In the genomic region with DNA sequence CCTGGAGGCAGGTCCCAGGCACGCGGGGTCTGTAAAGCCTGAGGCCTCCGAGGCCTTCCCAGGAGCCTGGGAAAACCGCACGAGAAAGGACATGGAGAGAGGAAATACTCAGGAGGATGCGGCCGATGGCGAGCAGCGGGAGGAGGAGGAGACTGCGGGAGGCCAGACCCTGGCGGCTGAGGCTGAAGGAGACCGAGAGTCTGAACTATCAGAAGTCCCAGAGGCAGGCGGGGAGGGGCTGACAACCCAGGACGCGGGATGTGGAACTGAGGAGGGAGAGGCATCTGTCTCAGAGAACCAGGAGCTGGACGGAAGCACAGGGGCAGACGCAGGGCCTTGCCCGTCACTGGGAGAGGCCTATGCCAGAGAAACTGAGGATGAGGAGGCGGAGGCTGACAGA, we compare ENCODE assay signal across 24 cellular contexts. TPM values are rescaled to one million over a fixed set of nuclear protein-coding genes. Genes with fewer than 3 reads are reported as not detected.
A peak's percentile ranks its signal among the peaks of the same experiment; 100 is the strongest.
DNase-seq lines count a peak whose midpoint lies in the region; ATAC-seq and TF ChIP-seq lines count a peak whose summit lies in the region.
"Had no signal": no experiment of that assay in that cellular context is flagged by ENCODE, and none has a peak within 500 bp of the region (broad histone marks: within the 10 kb centered on the region; RNA-seq: fewer than 3 reads in every experiment).

No MANE protein-coding gene starts in this region.

- H3K36me3 Mint-ChIP-seq in activated naive CD4-positive, alpha-beta T cell treated with anti-CD3 and anti-CD28 coated beads, Interleukin-2, amount 50 U/mL, for 24 hours, result no peaks in the 10 kb centered on the region
- H3K36me3 Mint-ChIP-seq in T-cell, result peaks cover 7% of the 10 kb centered on the region

- no peak overlapping the region for H3K4me3 Mint-ChIP-seq in activated naive CD4-positive, alpha-beta T cell treated with anti-CD3 and anti-CD28 coated beads, Interleukin-2, amount 50 U/mL, for 24 hours
- peak overlapping the region in 1 of 3 donors; percentile 96 for H3K4me3 Mint-ChIP-seq in T-cell

- no peaks in the 10 kb centered on the region for H3K27me3 ChIP-seq in spleen (replicated peaks in 1 of 7)
- H3K27me3 ChIP-seq: cardiac muscle cell, dorsolateral prefrontal cortex, right atrium auricular region, thyroid gland had no signal

- H3K27ac Mint-ChIP-seq in activated naive CD4-positive, alpha-beta T cell treated with anti-CD3 and anti-CD28 coated beads, Interleukin-2, amount 50 U/mL, for 24 hours, result peak overlapping the region; percentile 76
- H3K27ac Mint-ChIP-seq in T-cell, result peak overlapping the region; percentile 97 to 100

- POLR2A ChIA-PET in T-cell (lab: Charles Lee), result no interaction called here

- no peaks in the 10 kb centered on the region for H3K27me3 Mint-ChIP-seq in activated naive CD4-positive, alpha-beta T cell treated with anti-CD3 and anti-CD28 coated beads, Interleukin-2, amount 50 U/mL, for 24 hours
- no peaks in the 10 kb centered on the region for H3K27me3 Mint-ChIP-seq in T-cell

- CTCF ChIA-PET in T-cell (lab: Charles Lee), result interaction anchor here in 1 of 2 donors (0.6 kb wide), 2 partner anchors 8 to 12 kb away, joined by 3 to 4 read pairs; no protein-coding TSS in a partner anchor

- H3K9me3 Mint-ChIP-seq in activated naive CD4-positive, alpha-beta T cell treated with anti-CD3 and anti-CD28 coated beads, Interleukin-2, amount 50 U/mL, for 24 hours, result no peaks in the 10 kb centered on the region
- H3K9me3 Mint-ChIP-seq in T-cell, result no peaks in the 10 kb centered on the region

- H3K27ac ChIP-seq in spleen, result peak overlapping the region in 4 of 8 donors; percentile 93 to 98 (median 93)
- H3K27ac ChIP-seq: cardiac muscle cell, dorsolateral prefrontal cortex, right atrium auricular region, RWPE1, thyroid gland had no signal

- H3K4me1 Mint-ChIP-seq in activated naive CD4-positive, alpha-beta T cell treated with anti-CD3 and anti-CD28 coated beads, Interleukin-2, amount 50 U/mL, for 24 hours, result peaks cover 64% of the 10 kb centered on the region
- peaks cover 55 to 69% (median 67%) of the 10 kb centered on the region in 3 donors for H3K4me1 Mint-ChIP-seq in T-cell

- 74 to 85% (median 82%) methylated on average over 19 of the region's 19 CpGs for WGBS in spleen, 5 donors

- intact Hi-C loops in spleen (cut with DNase I; ENCODE audit: low total_unique reads), result loop anchor here (10.0 kb wide), 1 partner anchor 58 kb away; the partner anchor contains the start of gene SGF29

- no peak for DNase-seq in activated naive CD4-positive, alpha-beta T cell treated with anti-CD3 and anti-CD28 coated beads, Interleukin-2, amount 50 U/mL, for 16 hours
- DNase-seq in T-cell (no peak), iPS-NIHi7 (ENCODE audit: extremely low spot score) (peak; percentile 10), spleen (peak; percentile 78), RPMI8226 (no peak)
- DNase-seq: amniotic stem cell, Caco-2, dorsolateral prefrontal cortex, foreskin melanocyte, Kasumi-1, left colon, mesendoderm, NCI-H1105, NCI-H2107, NCI-H524, thyroid gland had no signal

- TF ChIP-seq CTCF in spleen (IDR thresholded peaks at IDR 0.05 in 8 of 11, conservative IDR thresholded peaks at IDR 0.05 in 3 of 11), result no peak

- no peaks in the 10 kb centered on the region for H3K9me3 ChIP-seq in spleen
- H3K9me3 ChIP-seq: Caco-2, right atrium auricular region, thyroid gland had no signal

- H3K4me1 ChIP-seq in spleen, result peaks cover 14 to 84% (median 43%) of the 10 kb centered on the region in 6 donors
- H3K4me1 ChIP-seq: Caco-2, right atrium auricular region had no signal

- peaks cover 0 to 53% (median 8%) of the 10 kb centered on the region in 6 donors for H3K36me3 ChIP-seq in spleen
- H3K36me3 ChIP-seq: cardiac muscle cell, right atrium auricular region, thyroid gland had no signal

- no peak for TF ChIP-seq POLR2A in spleen (IDR thresholded peaks at IDR 0.05)

- peak overlapping the region in 1 of 8 donors; percentile 98 for H3K4me3 ChIP-seq in spleen
- H3K4me3 ChIP-seq: cardiac muscle cell, dorsolateral prefrontal cortex, right atrium auricular region, thyroid gland had no signal

- no peak for ATAC-seq in T-cell (replicated peaks in 1 of 4)
- ATAC-seq in GM19463 (IDR thresholded peaks at IDR 0.05; ENCODE audit: unreplicated experiment), result no peak
- ATAC-seq in GM21529 (IDR thresholded peaks at IDR 0.05; ENCODE audit: unreplicated experiment), result no peak
- ATAC-seq: left colon had no signal

RNA-seq across cellular contexts. Expression of gene APOBR, which starts 2.4 kb away (rescaled TPM):
- 10 to 100 TPM in 3 of 5 donors, 1 to 10 TPM in 2; 6.4 to 16.9 (median 10.3) TPM for total RNA-seq in T-cell
- total RNA-seq in spleen, result 10 to 100 TPM; 21.4 to 58.4 (median 25.7) TPM
- polyA plus RNA-seq in spleen, result 10 to 100 TPM in 2 of 3 donors, 1 to 10 TPM in 1; 3.3 to 15.7 (median 12.7) TPM
- total RNA-seq: epithelial cell of proximal tubule had no signal
- polyA plus RNA-seq: cardiac muscle cell had no signal

RNA-seq across cellular contexts. Expression of gene CLN3, which starts 5.0 kb away (rescaled TPM):
- total RNA-seq in T-cell (10 to 100 TPM; 48.4 to 68.6 (median 61.1) TPM), spleen (10 to 100 TPM; 32.5 to 44.1 (median 38.3) TPM)
- 10 to 100 TPM; 21.1 to 30.7 (median 29.9) TPM for polyA plus RNA-seq in spleen

RNA-seq across cellular contexts. Expression of gene IL27, which starts 9.8 kb away (rescaled TPM):
- total RNA-seq in T-cell (not detected), spleen (1 to 10 TPM in 5 of 7 donors, under 1 TPM in 1, not detected in 1; 0.79 to 3.9 (median 1.7) TPM)
- polyA plus RNA-seq in spleen, result 1 to 10 TPM in 1 of 3 donors, under 1 TPM in 2; 0.15 to 1.6 (median 0.61) TPM
- total RNA-seq: cardiac muscle cell, epithelial cell of proximal tubule, HT1080, left colon, right atrium auricular region had no signal
- polyA plus RNA-seq: cardiac muscle cell had no signal

RNA-seq across cellular contexts. Expression of gene NPIPB7, which starts 24.7 kb away (rescaled TPM):
- under 1 TPM; 0.25 to 0.88 (median 0.39) TPM for total RNA-seq in T-cell
- total RNA-seq in spleen, result under 1 TPM in 2 of 7 donors, not detected in 5; 0.36 to 0.73 TPM
- polyA plus RNA-seq in spleen, result under 1 TPM; 0.13 to 0.20 (median 0.18) TPM
- total RNA-seq: Caco-2, epithelial cell of proximal tubule, HT1080, right atrium auricular region, thyroid gland had no signal

RNA-seq across cellular contexts. Expression of gene NUPR1, which starts 41.9 kb away (rescaled TPM):
- under 1 TPM in 3 of 5 donors, not detected in 2; 0.70 to 0.99 (median 0.98) TPM for total RNA-seq in T-cell
- total RNA-seq in spleen, result 10 to 100 TPM in 5 of 7 donors, 1 to 10 TPM in 2; 2.7 to 29.8 (median 16.1) TPM
- 10 to 100 TPM; 16.4 to 53.7 (median 28.4) TPM for polyA plus RNA-seq in spleen
- total RNA-seq: cardiac muscle cell, epithelial cell of proximal tubule had no signal
- polyA plus RNA-seq: cardiac muscle cell had no signal

Comparison
In these comparisons a context has a peak if more than half of its experiments do, and no peak if none do; other contexts are left out.
1. DNase-seq: peak in iPS-NIHi7 (single experiment) and spleen (single experiment); none in activated naive CD4-positive, alpha-beta T cell treated with anti-CD3 and anti-CD28 coated beads, Interleukin-2, amount 50 U/mL, for 16 hours (single experiment), T-cell (0 of 34) and RPMI8226 (single experiment).